25 cellular contexts compared by ENCODE assay signal in the genomic region with DNA sequence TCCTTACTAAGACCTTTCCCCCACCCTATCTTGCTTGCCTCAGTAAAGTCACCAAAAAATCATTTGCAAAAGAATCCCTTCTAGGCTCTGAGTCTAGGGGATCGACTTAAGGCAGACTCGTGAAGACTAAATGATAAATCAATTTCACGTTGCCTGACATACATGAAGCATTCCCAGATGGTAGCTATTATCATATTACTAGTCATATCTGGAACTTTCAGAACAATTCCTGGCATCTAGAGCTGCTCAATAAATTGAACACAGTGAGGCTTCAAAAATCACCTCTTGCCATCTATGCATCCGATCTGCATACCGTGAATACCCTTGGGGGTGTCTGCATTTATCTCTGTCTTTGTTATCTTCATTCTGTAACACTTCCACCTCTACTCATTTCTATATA. TPM values are rescaled to one million over a fixed set of nuclear protein-coding genes. Genes with fewer than 3 reads are reported as not detected.
"Had no signal": no experiment of that assay in that cellular context is flagged by ENCODE, and none has a peak within 500 bp of the region (broad histone marks: within the 10 kb centered on the region; RNA-seq: fewer than 3 reads in every experiment).

No MANE protein-coding gene starts in this region.

- H3K36me3 Mint-ChIP-seq: mesothelial cell of epicardium; natural killer cell; stimulated activated naive B cell treated with anti-CD40 and anti-IgM and Interleukin-4, amounts not matched to agents 10 μg/mL and 1 μg/mL and 100 μg/mL, for 72 hours had no signal

- H3K9me3 Mint-ChIP-seq: natural killer cell had no signal

- H3K9me3 ChIP-seq: gastrocnemius medialis, heart right ventricle, ovary, right atrium auricular region, sigmoid colon, testis had no signal

- H3K4me1 Mint-ChIP-seq: natural killer cell; stimulated activated naive B cell treated with anti-CD40 and anti-IgM and Interleukin-4, amounts not matched to agents 10 μg/mL and 1 μg/mL and 100 μg/mL, for 72 hours; stimulated activated naive CD8-positive, alpha-beta T cell treated with anti-CD3 and anti-CD28 coated beads, Interleukin-15, amount 100 ng/mL, for 72 hours had no signal

- H3K4me3 ChIP-seq: dorsolateral prefrontal cortex, gastrocnemius medialis, heart right ventricle, ovary, right atrium auricular region, sigmoid colon, skin epidermis, testis had no signal

- H3K27ac ChIP-seq: dorsolateral prefrontal cortex, gastrocnemius medialis, heart right ventricle, ovary, right atrium auricular region, sigmoid colon, skin epidermis, testis had no signal

- H3K36me3 ChIP-seq: gastrocnemius medialis, heart right ventricle, ovary, right atrium auricular region, sigmoid colon had no signal

- H3K4me3 Mint-ChIP-seq: mesothelial cell of epicardium; natural killer cell; neural crest cell; stimulated activated naive B cell treated with anti-CD40 and anti-IgM and Interleukin-4, amounts not matched to agents 10 μg/mL and 1 μg/mL and 100 μg/mL, for 72 hours; stimulated activated naive CD8-positive, alpha-beta T cell treated with anti-CD3 and anti-CD28 coated beads, Interleukin-15, amount 100 ng/mL, for 72 hours had no signal

- H3K27me3 Mint-ChIP-seq: stimulated activated naive B cell treated with anti-CD40 and anti-IgM and Interleukin-4, amounts not matched to agents 10 μg/mL and 1 μg/mL and 100 μg/mL, for 72 hours had no signal

- H3K27me3 ChIP-seq: gastrocnemius medialis, heart right ventricle, ovary, right atrium auricular region, sigmoid colon, testis had no signal

- H3K27ac Mint-ChIP-seq: mesothelial cell of epicardium; natural killer cell; stimulated activated naive B cell treated with anti-CD40 and anti-IgM and Interleukin-4, amounts not matched to agents 10 μg/mL and 1 μg/mL and 100 μg/mL, for 72 hours; stimulated activated naive CD8-positive, alpha-beta T cell treated with anti-CD3 and anti-CD28 coated beads, Interleukin-15, amount 100 ng/mL, for 72 hours had no signal

- H3K4me1 ChIP-seq: right atrium auricular region, sigmoid colon had no signal

- ATAC-seq: esophagus mucosa; gastrocnemius medialis; heart right ventricle; left lobe of liver; natural killer cell; stimulated activated naive B cell treated with anti-CD40 and anti-IgM and Interleukin-4, amounts not matched to agents 10 μg/mL and 1 μg/mL and 100 μg/mL, for 72 hours; stimulated activated naive CD8-positive, alpha-beta T cell treated with anti-CD3 and anti-CD28 coated beads, Interleukin-15, amount 100 ng/mL, for 72 hours had no signal

- DNase-seq: cortex of kidney; dorsolateral prefrontal cortex; effector CD8-positive, alpha-beta T cell; gastrocnemius medialis; heart right ventricle; hypothalamus; islet precursor cell; natural killer cell; ovary; sigmoid colon; stimulated activated CD4-positive, alpha-beta T cell treated with anti-CD3 and anti-CD28 coated beads, Interleukin-2, amount 100 ng/mL, for 24 hours; stimulated activated CD4-positive, alpha-beta T cell treated with anti-CD3 and anti-CD28 coated beads, Interleukin-4, amount 100 ng/mL, for 4 hours; stimulated activated naive B cell treated with anti-CD40 and anti-IgM and Interleukin-4, amounts not matched to agents 10 μg/mL and 1 μg/mL and 100 μg/mL, for 72 hours; stimulated activated naive CD8-positive, alpha-beta T cell treated with anti-CD3 and anti-CD28 coated beads, Interleukin-15, amount 100 ng/mL, for 72 hours; testis; trophoblast cell had no signal

RNA-seq across cellular contexts. Expression of a gene that starts 49.6 kb away (rescaled TPM):
- total RNA-seq: fibroblast of villous mesenchyme, mammary epithelial cell, myocyte had no signal
- polyA plus RNA-seq: mammary epithelial cell had no signal
